In the genomic region with DNA sequence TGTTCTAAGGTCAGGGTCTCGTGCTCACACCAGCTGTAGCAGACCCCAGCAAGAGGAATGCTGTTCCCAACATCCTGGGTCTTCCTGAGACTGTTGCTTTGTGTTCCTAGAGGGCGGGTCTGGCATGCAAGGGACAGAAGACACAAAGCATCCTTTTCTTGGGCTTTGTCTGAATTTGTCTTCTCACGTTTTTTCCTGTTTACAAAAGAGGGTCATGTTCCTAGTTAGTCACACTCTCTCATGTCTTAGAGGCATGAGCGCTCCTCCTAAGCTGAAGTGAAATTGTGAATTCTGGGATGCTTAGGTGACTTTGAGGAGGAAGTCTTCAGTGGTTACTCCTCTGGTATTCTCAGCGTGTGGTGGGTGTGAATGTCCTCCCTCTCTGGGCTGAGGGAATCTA, we compare ENCODE assay signal across 22 cellular contexts. TPM values are rescaled to one million over a fixed set of nuclear protein-coding genes. Genes with fewer than 3 reads are reported as not detected.
DNase-seq lines count a peak whose midpoint lies in the region; ATAC-seq, FAIRE-seq and TF ChIP-seq lines count a peak whose summit lies in the region.
"Had no signal": no experiment of that assay in that cellular context is flagged by ENCODE, and none has a peak within 500 bp of the region (broad histone marks: within the 10 kb centered on the region; RNA-seq: fewer than 3 reads in every experiment).

No MANE protein-coding gene starts in this region.

- peak overlapping the region; percentile 39 for H2BK120ac ChIP-seq in IMR-90 (ENCODE audit: low read depth, low read length)

- peak overlapping the region; percentile 60 for H3K4ac ChIP-seq in IMR-90 (ENCODE audit: low read depth, low read length)

- no peak overlapping the region for H3K27ac ChIP-seq in IMR-90 (ENCODE audit: insufficient read depth, low read length)
- H3K27ac ChIP-seq in MM.1S (ENCODE audit: low read length): no peak overlapping the region
- H3K27ac ChIP-seq in dorsolateral prefrontal cortex: no peak overlapping the region
- H3K27ac ChIP-seq: BLaER1, C4-2B had no signal

- H3K9me1 ChIP-seq in IMR-90 (ENCODE audit: insufficient read depth, low read length): peaks cover 20% of the 10 kb centered on the region

- peak overlapping the region; percentile 70; the same call in 1 of the 2 replicates for H2AK5ac ChIP-seq in IMR-90 (ENCODE audit: low read depth, low read length)

- no peak for TF ChIP-seq RAD21 in IMR-90 (IDR thresholded peaks at IDR 0.05; ENCODE audit: low read length)

- dilution Hi-C loops in IMR-90 (cut with HindIII; ENCODE audit: low sequenced_read_pairs, unreplicated experiment): no loop called here

- H3K4me1 ChIP-seq in IMR-90 (ENCODE audit: control insufficient read depth, insufficient read depth, low read length) (peaks cover 11% of the 10 kb centered on the region), MM.1S (ENCODE audit: low read length) (no peaks in the 10 kb centered on the region)
- H3K4me1 ChIP-seq: Caco-2 had no signal

- CTCF ChIA-PET in IMR-90 (lab: Yijun Ruan, JAX): interaction anchor here (0.5 to 1.8 kb wide), 5 partner anchors 25 to 129 kb away, joined by 3 to 12 read pairs (median 3); no protein-coding TSS in a partner anchor

- H4K8ac ChIP-seq in IMR-90 (ENCODE audit: low read depth in 2 of 2, low read length in 2 of 2): peak overlapping the region in 1 of 2 experiments; percentile 55; a peak in 1 of 4 replicates

- no peaks in the 10 kb centered on the region for H3K9me3 ChIP-seq in IMR-90 (ENCODE audit: control insufficient read depth, insufficient read depth, low read length)
- H3K9me3 ChIP-seq in MM.1S (replicated peaks; ENCODE audit: insufficient read depth, low read length): no peaks in the 10 kb centered on the region
- H3K9me3 ChIP-seq: BLaER1, Caco-2, HAP-1 had no signal

- WGBS in IMR-90 (ENCODE audit: extremely low coverage in 2 of 2, insufficient read length in 1 of 2), 2 experiments: 17% methylated on average over 1 of the region's 5 CpGs; no CpG with 5 or more reads in 1 of the 2 experiments

- no peak overlapping the region for H3K4me3 Mint-ChIP-seq in neural crest cell
- no peak overlapping the region for H3K4me3 Mint-ChIP-seq in activated T-cell treated with anti-CD3 and anti-CD28 coated beads, Interleukin-2, amount 50 U/mL, for 24 hours
- H3K4me3 Mint-ChIP-seq: B cell; CD4-positive, CD25-positive, alpha-beta regulatory T cell; CD8-positive, alpha-beta T cell; HFFc6 had no signal

- peaks cover 14% of the 10 kb centered on the region for H3K36me3 Mint-ChIP-seq in neural crest cell (ENCODE audit: low read depth)
- peaks cover 32% of the 10 kb centered on the region for H3K36me3 Mint-ChIP-seq in activated T-cell treated with anti-CD3 and anti-CD28 coated beads, Interleukin-2, amount 50 U/mL, for 24 hours (ENCODE audit: low read depth)

- peak; percentile 31 for ATAC-seq in IMR-90 (ENCODE audit: low read depth)
- no peak for ATAC-seq in GM21526 (IDR thresholded peaks at IDR 0.05; ENCODE audit: low FRiP score, unreplicated experiment)
- ATAC-seq: CD8-positive, alpha-beta T cell; GM12878 had no signal

- H4K20me1 ChIP-seq in IMR-90 (ENCODE audit: insufficient read depth, low read length) (no peaks in the 10 kb centered on the region), MM.1S (ENCODE audit: insufficient read depth, low read length) (no peaks in the 10 kb centered on the region)
- H4K20me1 ChIP-seq: BLaER1 had no signal

- peaks cover 19% of the 10 kb centered on the region for H3K4me1 Mint-ChIP-seq in neural crest cell
- peaks cover 9% of the 10 kb centered on the region for H3K4me1 Mint-ChIP-seq in activated T-cell treated with anti-CD3 and anti-CD28 coated beads, Interleukin-2, amount 50 U/mL, for 24 hours (ENCODE audit: low read depth)

- peak; percentile 43 for FAIRE-seq in bronchial epithelial cell (lab: Jason Lieb, UNC)
- FAIRE-seq: G401.6, GM12878, GM18507, H54 had no signal

- H2AK9ac ChIP-seq in IMR-90 (replicated peaks; ENCODE audit: low read depth, low read length, poor library complexity): peak overlapping the region; percentile 74

- no peak overlapping the region for H4K91ac ChIP-seq in IMR-90 (ENCODE audit: insufficient read depth, low read depth, low read length)

- TF ChIP-seq POLR2A in IMR-90 (IDR thresholded peaks at IDR 0.05; ENCODE audit: low read depth, low read length): no peak

- intact Hi-C loops in IMR-90 (cut with micrococcal nuclease) (no loop called here), dorsolateral prefrontal cortex (cut with DNase I) (no loop called here)

- H3K23ac ChIP-seq in IMR-90 (ENCODE audit: low read depth, low read length): peak overlapping the region; percentile 52; the same call in 1 of the 2 replicates

- H2BK5ac ChIP-seq in IMR-90 (ENCODE audit: low read depth, low read length, poor library complexity, severe bottlenecking): no peak overlapping the region

- H2BK20ac ChIP-seq in IMR-90 (ENCODE audit: low read depth, low read length): peak overlapping the region; percentile 20; the same call in 1 of the 2 replicates

- POLR2A ChIA-PET in IMR-90 (lab: Charles Lee; ENCODE audit: unreplicated experiment): no interaction called here

- H3K18ac ChIP-seq in IMR-90 (ENCODE audit: low read depth, low read length): no peak overlapping the region

- no peaks in the 10 kb centered on the region for H3K27me3 ChIP-seq in IMR-90 (ENCODE audit: control insufficient read depth, insufficient read depth, low read length)
- H3K27me3 ChIP-seq in bronchial epithelial cell (ENCODE audit: control insufficient read depth, insufficient read depth, low read length): no peaks in the 10 kb centered on the region
- no peaks in the 10 kb centered on the region for H3K27me3 ChIP-seq in MM.1S (replicated peaks; ENCODE audit: insufficient read depth, low read length)
- no peaks in the 10 kb centered on the region for H3K27me3 ChIP-seq in dorsolateral prefrontal cortex
- H3K27me3 ChIP-seq: BLaER1 had no signal

- no peak overlapping the region for H4K5ac ChIP-seq in IMR-90 (ENCODE audit: low read depth, low read length)

- TF ChIP-seq CTCF in IMR-90 (conservative IDR thresholded peaks at IDR 0.05; ENCODE audit: low read depth, low read length) (no peak), bronchial epithelial cell (IDR thresholded peaks at IDR 0.05; ENCODE audit: insufficient read depth, low read length, severe bottlenecking) (no peak), neural crest cell (conservative IDR thresholded peaks at IDR 0.05) (no peak), MM.1S (IDR thresholded peaks at IDR 0.05; ENCODE audit: low read length) (no peak), dorsolateral prefrontal cortex (IDR thresholded peaks at IDR 0.05 in 54 of 56, conservative IDR thresholded peaks at IDR 0.05 in 2 of 56; ENCODE audit: low read depth in 1 of 56, partially characterized antibody in 56 of 56) (no peak)

- in situ Hi-C loops in IMR-90 (cut with MboI; ENCODE audit: low sequenced_read_pairs): no loop called here

- H3K27me3 Mint-ChIP-seq in neural crest cell (ENCODE audit: low read depth): no peaks in the 10 kb centered on the region
- H3K27me3 Mint-ChIP-seq in activated T-cell treated with anti-CD3 and anti-CD28 coated beads, Interleukin-2, amount 50 U/mL, for 24 hours: no peaks in the 10 kb centered on the region
- H3K27me3 Mint-ChIP-seq: B cell; CD4-positive, CD25-positive, alpha-beta regulatory T cell had no signal

- no peaks in the 10 kb centered on the region for H3K79me2 ChIP-seq in MM.1S (ENCODE audit: low read length)

- DNase-seq in IMR-90 (peak; percentile 50), bronchial epithelial cell (ENCODE audit: low read depth) (no peak), neural crest cell (ENCODE audit: low read depth, low spot score) (no peak), MM.1S (no peak), dorsolateral prefrontal cortex (no peak)
- no peak for DNase-seq in activated T-cell treated with anti-CD3 and anti-CD28 coated beads, Interleukin-2, amount 50 U/mL, for 24 hours
- DNase-seq: Caco-2; CD4-positive, CD25-positive, alpha-beta regulatory T cell; CD8-positive, alpha-beta T cell; DMS153; DMS79 treated with DMSO at 0.1 percent for 48 hours; GOT3; HFFc6 had no signal

- H3K9me3 Mint-ChIP-seq in neural crest cell: no peaks in the 10 kb centered on the region
- H3K9me3 Mint-ChIP-seq in activated T-cell treated with anti-CD3 and anti-CD28 coated beads, Interleukin-2, amount 50 U/mL, for 24 hours: no peaks in the 10 kb centered on the region
- H3K9me3 Mint-ChIP-seq: CD4-positive, CD25-positive, alpha-beta regulatory T cell; CD8-positive, alpha-beta T cell; HFFc6 had no signal

- H3K4me3 ChIP-seq in IMR-90 (ENCODE audit: insufficient read depth, low read depth, low read length): no peak overlapping the region
- no peak overlapping the region for H3K4me3 ChIP-seq in bronchial epithelial cell (ENCODE audit: low read depth, low read length)
- H3K4me3 ChIP-seq in MM.1S (ENCODE audit: low read length): no peak overlapping the region
- no peak overlapping the region for H3K4me3 ChIP-seq in dorsolateral prefrontal cortex
- H3K4me3 ChIP-seq: BLaER1, GM12878, HAP-1 had no signal

- H3K9me2 ChIP-seq in MM.1S (replicated peaks; ENCODE audit: insufficient read depth, low read length): no peaks in the 10 kb centered on the region

- peak overlapping the region; percentile 52 for H2AFZ ChIP-seq in IMR-90 (replicated peaks; ENCODE audit: low read length, poor library complexity)
- no peak overlapping the region for H2AFZ ChIP-seq in MM.1S (ENCODE audit: low read length)

- H3K56ac ChIP-seq in IMR-90 (ENCODE audit: extremely low read depth, insufficient read depth, low read length): 0 out of 2 replicates have a peak overlapping the region, but pooled peaks have one; percentile 10

- 0 out of 3 replicates have a peak overlapping the region, but pooled peaks have one; percentile 19 for H2BK15ac ChIP-seq in IMR-90 (ENCODE audit: low read depth, low read length)

- peaks cover 5 to 27% of the 10 kb centered on the region in 2 experiments; a peak in 3 of 4 replicates for H3K79me1 ChIP-seq in IMR-90 (ENCODE audit: low read depth in 1 of 2, low read length in 2 of 2)

- H3K4me2 ChIP-seq in IMR-90 (ENCODE audit: low read depth, low read length) (no peak overlapping the region), MM.1S (ENCODE audit: low read depth, low read length) (no peak overlapping the region)
- H3K4me2 ChIP-seq: BLaER1 had no signal

- H3F3A ChIP-seq in MM.1S (ENCODE audit: insufficient read depth, low read length): no peaks in the 10 kb centered on the region

- no TSS peak for BruUV-seq in IMR-90 (replicated peaks; lab: Mats Ljungman, UMichigan)

- H3K14ac ChIP-seq in IMR-90 (replicated peaks; ENCODE audit: low read depth, low read length): peak overlapping the region; percentile 87

- H3K36me3 ChIP-seq in IMR-90 (ENCODE audit: control insufficient read depth, insufficient read depth, low read length): peaks cover 26% of the 10 kb centered on the region
- H3K36me3 ChIP-seq in bronchial epithelial cell (ENCODE audit: control insufficient read depth, insufficient read depth, low read length): peaks cover 14% of the 10 kb centered on the region
- H3K36me3 ChIP-seq in MM.1S (replicated peaks; ENCODE audit: insufficient read depth, low read length): no peaks in the 10 kb centered on the region

- no peak overlapping the region for H3K9ac ChIP-seq in IMR-90 (ENCODE audit: low read depth, low read length)
- H3K9ac ChIP-seq in MM.1S (ENCODE audit: low read length): no peak overlapping the region
- H3K9ac ChIP-seq: BLaER1 had no signal

- H3K27ac Mint-ChIP-seq in neural crest cell (ENCODE audit: unreplicated experiment): peak overlapping the region; percentile 24
- H3K27ac Mint-ChIP-seq in activated T-cell treated with anti-CD3 and anti-CD28 coated beads, Interleukin-2, amount 50 U/mL, for 24 hours: no peak overlapping the region
- H3K27ac Mint-ChIP-seq: B cell; CD4-positive, CD25-positive, alpha-beta regulatory T cell; CD8-positive, alpha-beta T cell had no signal

RNA-seq across cellular contexts. Expression of a gene that starts 9.6 kb away (rescaled TPM):
- total RNA-seq in IMR-90 (2012; rRNA removed) (2.5 and 2.7 TPM in 2 replicates), bronchial epithelial cell (under 0.01 TPM in 1 of 2 replicates, not detected in the other), neural crest cell (23.2 and 24.2 TPM in 2 replicates), dorsolateral prefrontal cortex (100 to 1,000 TPM in 3 of 120 experiments, 10 to 100 TPM in 117; 27.0 to 168 (median 54.0) TPM)
- 5.3 and 5.9 TPM in 2 replicates for polyA plus RNA-seq in IMR-90 (2012; rRNA removed)
- polyA plus RNA-seq in IMR-90 (2012; cell fraction: cytosol; rRNA removed): 6.4 and 9.7 TPM in 2 replicates
- 20.2 and 22.8 TPM in 2 replicates for polyA plus RNA-seq in IMR-90 (2012; cell fraction: nucleus; rRNA removed; ENCODE audit: low replicate concordance)

RNA-seq across cellular contexts. Expression of a gene that starts 45.7 kb away (rescaled TPM):
- total RNA-seq in IMR-90 (2012; rRNA removed) (5.7 and 5.8 TPM in 2 replicates), bronchial epithelial cell (12.1 and 15.6 TPM in 2 replicates), neural crest cell (30.5 and 34.3 TPM in 2 replicates), dorsolateral prefrontal cortex (10 to 100 TPM; 29.2 to 90.8 (median 62.6) TPM)
- 12.1 and 13.6 TPM in 2 replicates for polyA plus RNA-seq in IMR-90 (2012; rRNA removed)
- polyA plus RNA-seq in IMR-90 (2012; cell fraction: cytosol; rRNA removed): 9.7 and 10.3 TPM in 2 replicates
- polyA plus RNA-seq in IMR-90 (2012; cell fraction: nucleus; rRNA removed; ENCODE audit: low replicate concordance): 10.9 and 17.0 TPM in 2 replicates

RNA-seq across cellular contexts. Expression of a gene that starts 54.1 kb away (rescaled TPM):
- total RNA-seq in IMR-90 (2012; rRNA removed): 6.6 and 23.1 TPM in 2 replicates
- 34.1 and 120 TPM in 2 replicates for polyA plus RNA-seq in IMR-90 (2012; rRNA removed)
- 127 and 458 TPM in 2 replicates for polyA plus RNA-seq in IMR-90 (2012; cell fraction: cytosol; rRNA removed)
- 1,801 and 2,637 TPM in 2 replicates for polyA plus RNA-seq in IMR-90 (2012; cell fraction: nucleus; rRNA removed; ENCODE audit: low replicate concordance)
- 0.38 and 0.79 TPM in 2 replicates for total RNA-seq in bronchial epithelial cell
- total RNA-seq in neural crest cell: 51.0 and 52.8 TPM in 2 replicates
- total RNA-seq in dorsolateral prefrontal cortex: 100 to 1,000 TPM in 5 of 120 experiments, 10 to 100 TPM in 115; 13.1 to 194 (median 28.9) TPM
